Comparison of ENCODE assay signal across 21 cellular contexts in genomic region chr7:80187727-80188126, GRCh38.
"Had no signal": no experiment of that assay in that cellular context is flagged by ENCODE, and none has a peak within 500 bp of the region (broad histone marks: within the 10 kb centered on the region; RNA-seq: fewer than 3 reads in every experiment).

No MANE protein-coding gene starts in this region.

- H3K4me3 ChIP-seq: breast epithelium, left ventricle myocardium inferior, prostate gland, thoracic aorta had no signal

- DNase-seq: activated CD4-positive, alpha-beta T cell treated with anti-CD3 and anti-CD28 coated beads, Interleukin-2, amount 10 ng/mL, durations not matched to agents 7 days and 5 days; activated CD4-positive, CD25-positive, alpha-beta regulatory T cell; activated CD8-positive, alpha-beta memory T cell treated with anti-CD3 and anti-CD28 coated beads, Interleukin-2, amount 50 U/mL, for 48 hours; activated gamma-delta T cell; activated naive CD8-positive, alpha-beta T cell treated with anti-CD3 and anti-CD28 coated beads for 36 hours; activated T-cell treated with anti-CD3 and anti-CD28 coated beads, Interleukin-2, amount 50 U/mL, for 72 hours; islet precursor cell; left ventricle myocardium inferior; mesendoderm; natural killer cell; right cardiac atrium; small intestine; stimulated activated CD4-positive, alpha-beta T cell treated with anti-CD3 and anti-CD28 coated beads, Interleukin-4, amount 100 ng/mL, for 24 hours; stimulated activated naive CD4-positive, alpha-beta T cell; T-helper 2 cell had no signal

- H3K4me1 ChIP-seq: prostate gland had no signal

- FAIRE-seq: endometrium, TTC549 had no signal

- H3K36me3 ChIP-seq: breast epithelium, left ventricle myocardium inferior, prostate gland, thoracic aorta had no signal

- ATAC-seq: activated T-cell treated with anti-CD3 and anti-CD28 coated beads, Interleukin-2, amount 50 U/mL, for 72 hours; esophagus mucosa; natural killer cell; right cardiac atrium had no signal

- H3K9me3 ChIP-seq: breast epithelium, left ventricle myocardium inferior, prostate gland, thoracic aorta had no signal

- H3K27me3 ChIP-seq: breast epithelium had no signal

- H3K27ac ChIP-seq: breast epithelium, left ventricle myocardium inferior, prostate gland, thoracic aorta had no signal
